1 cellular context compared by ENCODE assay signal in the genomic region with DNA sequence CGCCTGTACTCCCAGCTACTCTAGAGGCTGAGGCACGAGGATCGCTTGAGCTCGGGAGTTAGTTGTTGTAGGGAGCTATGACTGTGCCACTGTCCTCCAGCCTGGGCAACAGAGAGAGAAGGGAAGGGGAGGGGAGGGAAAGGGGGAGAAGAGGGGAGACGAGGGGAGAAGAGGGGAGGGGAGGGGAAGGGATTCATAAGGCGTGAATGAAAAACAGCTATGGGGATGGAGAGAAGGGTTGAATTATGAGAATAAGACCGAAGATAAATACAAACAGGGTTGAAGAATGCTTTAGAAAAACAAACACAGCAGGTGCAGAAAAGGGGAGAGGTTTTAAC.
TF ChIP-seq lines count a peak whose summit lies in the region.

No MANE protein-coding gene starts in this region.

TF ChIP-seq in HEK293, 187 proteins besides CTCF, POLR2A, EP300 and RAD21 (continued from another document and continues in another):
- TF ChIP-seq PBX3 (CRISPR knock-in tag; IDR thresholded peaks at IDR 0.05) (no peak), ZBTB48 (tag by site-specific recombination; IDR thresholded peaks at IDR 0.05) (0 out of 2 replicates have a peak, but pooled peaks have one; percentile 16), ZNF426 (tag by site-specific recombination; IDR thresholded peaks at IDR 0.05) (no peak), MYNN (tag by site-specific recombination; IDR thresholded peaks at IDR 0.05; ENCODE audit: borderline replicate concordance) (no peak), ZNF624 (tag by site-specific recombination; IDR thresholded peaks at IDR 0.05) (no peak), ZNF76 (tag by site-specific recombination; IDR thresholded peaks at IDR 0.05; ENCODE audit: borderline replicate concordance, low read depth) (0 out of 2 replicates have a peak, but pooled peaks have one; percentile 28), ZNF221 (tag by site-specific recombination; IDR thresholded peaks at IDR 0.05; ENCODE audit: borderline replicate concordance) (no peak), GLIS1 (tag by site-specific recombination; IDR thresholded peaks at IDR 0.05) (no peak), ZFHX2 (tag by site-specific recombination; conservative IDR thresholded peaks at IDR 0.05) (no peak), ZBTB17 (tag by site-specific recombination; IDR thresholded peaks at IDR 0.05) (no peak), ZNF16 (tag by site-specific recombination; IDR thresholded peaks at IDR 0.05; ENCODE audit: low read depth) (no peak), PATZ1 (tag by site-specific recombination; IDR thresholded peaks at IDR 0.05) (peak; percentile 55), ZSCAN16 (tag by site-specific recombination; IDR thresholded peaks at IDR 0.05) (no peak), SETDB1 (IDR thresholded peaks at IDR 0.05; ENCODE audit: insufficient read length, low read length) (no peak), ZNF776 (tag by site-specific recombination; IDR thresholded peaks at IDR 0.05; ENCODE audit: borderline replicate concordance) (no peak), ZNF518A (tag by site-specific recombination; conservative IDR thresholded peaks at IDR 0.05; ENCODE audit: low read depth) (no peak), ZNF654 (tag by site-specific recombination; IDR thresholded peaks at IDR 0.05; ENCODE audit: low read depth) (no peak), ZNF530 (tag by site-specific recombination; IDR thresholded peaks at IDR 0.05; ENCODE audit: low read depth) (no peak), SCRT1 (tag by site-specific recombination; IDR thresholded peaks at IDR 0.05; ENCODE audit: borderline replicate concordance) (no peak), KLF8 (tag by site-specific recombination; IDR thresholded peaks at IDR 0.05) (no peak), KLF7 (tag by site-specific recombination; IDR thresholded peaks at IDR 0.05; ENCODE audit: borderline replicate concordance) (no peak), ZFP41 (tag by site-specific recombination; IDR thresholded peaks at IDR 0.05; ENCODE audit: borderline replicate concordance) (no peak), SP2 (tag by site-specific recombination; IDR thresholded peaks at IDR 0.05) (no peak), ZNF600 (tag by site-specific recombination; IDR thresholded peaks at IDR 0.05) (no peak), ZNF112 (tag by site-specific recombination; IDR thresholded peaks at IDR 0.05) (no peak), ZBTB26 (tag by site-specific recombination; optimal IDR thresholded peaks at IDR 0.05) (no peak), INSM2 (tag by site-specific recombination; IDR thresholded peaks at IDR 0.05) (no peak), MZF1 (tag by site-specific recombination; IDR thresholded peaks at IDR 0.05; ENCODE audit: borderline replicate concordance) (0 out of 2 replicates have a peak, but pooled peaks have one; percentile 45), REPIN1 (tag by site-specific recombination; IDR thresholded peaks at IDR 0.05; ENCODE audit: low read depth) (no peak), MEIS1 (CRISPR knock-in tag; IDR thresholded peaks at IDR 0.05; ENCODE audit: borderline replicate concordance) (no peak), ZNF366 (tag by site-specific recombination; conservative IDR thresholded peaks at IDR 0.05) (peak; percentile 75; the same call in 1 of the 2 replicates), ZNF394 (tag by site-specific recombination; IDR thresholded peaks at IDR 0.05; ENCODE audit: borderline replicate concordance) (peak; percentile 97), ZNF501 (tag by site-specific recombination; IDR thresholded peaks at IDR 0.05) (no peak), ZNF155 (tag by site-specific recombination; IDR thresholded peaks at IDR 0.05) (no peak), ZNF175 (tag by site-specific recombination; IDR thresholded peaks at IDR 0.05) (no peak), ZNF140 (tag by site-specific recombination; IDR thresholded peaks at IDR 0.05) (no peak), ZNF571 (tag by site-specific recombination; IDR thresholded peaks at IDR 0.05) (no peak)
- TF ChIP-seq, protein P1, sequence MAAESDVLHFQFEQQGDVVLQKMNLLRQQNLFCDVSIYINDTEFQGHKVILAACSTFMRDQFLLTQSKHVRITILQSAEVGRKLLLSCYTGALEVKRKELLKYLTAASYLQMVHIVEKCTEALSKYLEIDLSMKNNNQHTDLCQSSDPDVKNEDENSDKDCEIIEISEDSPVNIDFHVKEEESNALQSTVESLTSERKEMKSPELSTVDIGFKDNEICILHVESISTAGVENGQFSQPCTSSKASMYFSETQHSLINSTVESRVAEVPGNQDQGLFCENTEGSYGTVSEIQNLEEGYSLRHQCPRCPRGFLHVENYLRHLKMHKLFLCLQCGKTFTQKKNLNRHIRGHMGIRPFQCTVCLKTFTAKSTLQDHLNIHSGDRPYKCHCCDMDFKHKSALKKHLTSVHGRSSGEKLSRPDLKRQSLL (tag by site-specific recombination; IDR thresholded peaks at IDR 0.05) = peak; percentile 67; the same call in 1 of the 2 replicates
- TF ChIP-seq, protein P2, sequence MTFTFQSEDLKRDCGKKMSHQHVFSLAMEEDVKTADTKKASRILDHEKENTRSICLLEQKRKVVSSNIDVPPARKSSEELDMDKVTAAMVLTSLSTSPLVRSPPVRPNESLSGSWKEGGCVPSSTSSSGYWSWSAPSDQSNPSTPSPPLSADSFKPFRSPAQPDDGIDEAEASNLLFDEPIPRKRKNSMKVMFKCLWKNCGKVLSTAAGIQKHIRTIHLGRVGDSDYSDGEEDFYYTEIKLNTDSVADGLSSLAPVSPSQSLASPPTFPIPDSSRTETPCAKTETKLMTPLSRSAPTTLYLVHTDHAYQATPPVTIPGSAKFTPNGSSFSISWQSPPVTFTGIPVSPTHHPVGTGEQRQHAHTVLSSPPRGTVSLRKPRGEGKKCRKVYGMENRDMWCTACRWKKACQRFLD (tag by site-specific recombination; IDR thresholded peaks at IDR 0.05) = no peak
- TF ChIP-seq, protein P3, sequence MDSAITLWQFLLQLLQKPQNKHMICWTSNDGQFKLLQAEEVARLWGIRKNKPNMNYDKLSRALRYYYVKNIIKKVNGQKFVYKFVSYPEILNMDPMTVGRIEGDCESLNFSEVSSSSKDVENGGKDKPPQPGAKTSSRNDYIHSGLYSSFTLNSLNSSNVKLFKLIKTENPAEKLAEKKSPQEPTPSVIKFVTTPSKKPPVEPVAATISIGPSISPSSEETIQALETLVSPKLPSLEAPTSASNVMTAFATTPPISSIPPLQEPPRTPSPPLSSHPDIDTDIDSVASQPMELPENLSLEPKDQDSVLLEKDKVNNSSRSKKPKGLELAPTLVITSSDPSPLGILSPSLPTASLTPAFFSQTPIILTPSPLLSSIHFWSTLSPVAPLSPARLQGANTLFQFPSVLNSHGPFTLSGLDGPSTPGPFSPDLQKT (IDR thresholded peaks at IDR 0.05; ENCODE audit: borderline replicate concordance, low read depth, low read length) = no peak
- TF ChIP-seq, protein P4, sequence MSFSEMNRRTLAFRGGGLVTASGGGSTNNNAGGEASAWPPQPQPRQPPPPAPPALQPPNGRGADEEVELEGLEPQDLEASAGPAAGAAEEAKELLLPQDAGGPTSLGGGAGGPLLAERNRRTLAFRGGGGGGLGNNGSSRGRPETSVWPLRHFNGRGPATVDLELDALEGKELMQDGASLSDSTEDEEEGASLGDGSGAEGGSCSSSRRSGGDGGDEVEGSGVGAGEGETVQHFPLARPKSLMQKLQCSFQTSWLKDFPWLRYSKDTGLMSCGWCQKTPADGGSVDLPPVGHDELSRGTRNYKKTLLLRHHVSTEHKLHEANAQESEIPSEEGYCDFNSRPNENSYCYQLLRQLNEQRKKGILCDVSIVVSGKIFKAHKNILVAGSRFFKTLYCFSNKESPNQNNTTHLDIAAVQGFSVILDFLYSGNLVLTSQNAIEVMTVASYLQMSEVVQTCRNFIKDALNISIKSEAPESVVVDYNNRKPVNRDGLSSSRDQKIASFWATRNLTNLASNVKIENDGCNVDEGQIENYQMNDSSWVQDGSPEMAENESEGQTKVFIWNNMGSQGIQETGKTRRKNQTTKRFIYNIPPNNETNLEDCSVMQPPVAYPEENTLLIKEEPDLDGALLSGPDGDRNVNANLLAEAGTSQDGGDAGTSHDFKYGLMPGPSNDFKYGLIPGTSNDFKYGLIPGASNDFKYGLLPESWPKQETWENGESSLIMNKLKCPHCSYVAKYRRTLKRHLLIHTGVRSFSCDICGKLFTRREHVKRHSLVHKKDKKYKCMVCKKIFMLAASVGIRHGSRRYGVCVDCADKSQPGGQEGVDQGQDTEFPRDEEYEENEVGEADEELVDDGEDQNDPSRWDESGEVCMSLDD (tag by site-specific recombination; IDR thresholded peaks at IDR 0.05) = no peak
- TF ChIP-seq, protein P5, sequence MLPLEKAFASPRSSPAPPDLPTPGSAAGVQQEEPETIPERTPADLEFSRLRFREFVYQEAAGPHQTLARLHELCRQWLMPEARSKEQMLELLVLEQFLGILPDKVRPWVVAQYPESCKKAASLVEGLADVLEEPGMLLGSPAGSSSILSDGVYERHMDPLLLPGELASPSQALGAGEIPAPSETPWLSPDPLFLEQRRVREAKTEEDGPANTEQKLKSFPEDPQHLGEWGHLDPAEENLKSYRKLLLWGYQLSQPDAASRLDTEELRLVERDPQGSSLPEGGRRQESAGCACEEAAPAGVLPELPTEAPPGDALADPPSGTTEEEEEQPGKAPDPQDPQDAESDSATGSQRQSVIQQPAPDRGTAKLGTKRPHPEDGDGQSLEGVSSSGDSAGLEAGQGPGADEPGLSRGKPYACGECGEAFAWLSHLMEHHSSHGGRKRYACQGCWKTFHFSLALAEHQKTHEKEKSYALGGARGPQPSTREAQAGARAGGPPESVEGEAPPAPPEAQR (tag by site-specific recombination; IDR thresholded peaks at IDR 0.05) = no peak
